Comparison of ENCODE assay signal across 10 cellular contexts in the genomic region with DNA sequence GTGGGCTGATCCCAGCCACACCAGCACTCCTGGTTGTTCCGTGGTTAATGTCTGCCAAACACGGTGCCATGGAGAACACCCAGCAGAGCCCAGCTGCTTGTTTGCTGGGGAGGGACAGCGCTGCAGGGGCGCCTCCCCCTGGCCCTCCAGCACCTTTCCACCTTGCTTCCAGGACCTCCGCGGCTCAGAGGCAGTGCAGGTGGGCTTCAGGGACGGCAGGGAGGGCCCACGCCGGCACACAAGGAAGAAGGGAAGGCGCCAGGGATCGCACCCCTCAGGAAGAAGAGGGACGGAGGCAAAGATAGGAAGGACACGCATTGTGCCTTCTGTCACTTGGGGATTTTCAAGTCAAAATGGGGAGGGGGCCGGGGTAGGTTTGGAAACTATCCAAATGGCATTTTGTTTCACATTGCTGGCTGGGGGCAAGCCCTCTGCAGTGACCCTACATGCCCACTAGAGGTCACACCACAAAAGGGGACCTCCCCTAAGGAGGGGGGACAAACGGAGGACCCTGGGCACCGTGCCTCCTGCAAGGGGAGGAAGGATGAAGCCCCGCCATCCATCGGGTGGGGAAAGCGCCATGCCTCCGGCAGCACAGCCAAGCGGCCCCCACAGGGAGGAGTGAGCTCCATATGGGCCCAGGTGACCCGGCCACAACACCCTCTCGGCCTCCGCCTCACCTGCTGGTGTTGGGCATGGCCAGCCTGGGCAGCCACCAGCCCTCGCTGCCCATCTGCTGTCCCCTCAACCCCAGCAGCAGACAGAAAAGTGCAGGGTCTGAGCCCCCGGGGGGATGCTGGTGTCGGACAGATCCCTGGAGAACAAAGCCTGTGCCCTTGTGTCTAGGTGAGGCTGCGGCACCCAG. TPM values are rescaled to one million over a fixed set of nuclear protein-coding genes. Genes with fewer than 3 reads are reported as not detected.
DNase-seq lines count a peak whose midpoint lies in the region; ATAC-seq, FAIRE-seq and TF ChIP-seq lines count a peak whose summit lies in the region.
"Had no signal": no experiment of that assay in that cellular context is flagged by ENCODE, and none has a peak within 500 bp of the region (broad histone marks: within the 10 kb centered on the region; RNA-seq: fewer than 3 reads in every experiment).

No MANE protein-coding gene starts in this region.

- H3K4me1 ChIP-seq in endothelial cell of umbilical vein (ENCODE audit: control insufficient read depth, extremely low read depth, insufficient read depth, low read length): no peaks in the 10 kb centered on the region
- peaks cover 0 to 4% of the 10 kb centered on the region in 2 donors for H3K4me1 ChIP-seq in naive thymus-derived CD4-positive, alpha-beta T cell (ENCODE audit: control insufficient read depth in 2 of 2, insufficient read depth in 2 of 2, low read length in 2 of 2)

- no peak overlapping the region for H2AFZ ChIP-seq in endothelial cell of umbilical vein (ENCODE audit: low read depth, low read length)

- H3K9ac ChIP-seq in endothelial cell of umbilical vein (replicated peaks; ENCODE audit: extremely low read depth, insufficient read depth, low read length): no peak overlapping the region

- DNase-seq in D341Med (ENCODE audit: low spot score) (peak; percentile 82), endothelial cell of umbilical vein (ENCODE audit: low read depth, low spot score) (peak; percentile 28), type B pancreatic cell (ENCODE audit: extremely low spot score, unreplicated experiment) (no peak), NCI-H2107 treated with DMSO at 0.1 percent for 48 hours (lab: John Stamatoyannopoulos, UW; ENCODE audit: unreplicated experiment) (no peak)
- DNase-seq in activated CD4-positive, alpha-beta T cell treated with anti-CD3 and anti-CD28 coated beads, Interleukin-2, amount 50 U/mL, for 1 hour: peak; percentile 45
- DNase-seq in naive thymus-derived CD4-positive, alpha-beta T cell: peak in 7 of 9 donors; percentile 30 to 49 (median 41)

- no peaks in the 10 kb centered on the region for H4K20me1 ChIP-seq in endothelial cell of umbilical vein (replicated peaks; ENCODE audit: control insufficient read depth, extremely low read depth, insufficient read depth, low read length)

- no peaks in the 10 kb centered on the region for H3K27me3 ChIP-seq in endothelial cell of umbilical vein (ENCODE audit: control insufficient read depth in 2 of 2, insufficient read depth in 2 of 2, low read length in 2 of 2)
- H3K27me3 ChIP-seq in naive thymus-derived CD4-positive, alpha-beta T cell (ENCODE audit: control insufficient read depth in 2 of 2, insufficient read depth in 2 of 2, low read length in 2 of 2): no peaks in the 10 kb centered on the region
- H3K27me3 ChIP-seq: SJSA1 had no signal

- no peaks in the 10 kb centered on the region for H3K36me3 ChIP-seq in endothelial cell of umbilical vein (ENCODE audit: control insufficient read depth in 2 of 2, extremely low read depth in 1 of 2, insufficient read depth in 2 of 2, low read length in 2 of 2)
- H3K36me3 ChIP-seq in naive thymus-derived CD4-positive, alpha-beta T cell (ENCODE audit: control insufficient read depth in 2 of 3, insufficient read depth in 3 of 3, low read length in 3 of 3): peaks cover 0 to 20% (median 0%) of the 10 kb centered on the region in 3 experiments

- no peaks in the 10 kb centered on the region for H3K9me1 ChIP-seq in endothelial cell of umbilical vein (replicated peaks; ENCODE audit: control insufficient read depth, extremely low read depth, insufficient read depth, low read length)

- TF ChIP-seq POLR2A in endothelial cell of umbilical vein (IDR thresholded peaks at IDR 0.05; ENCODE audit: low read depth, low read length): no peak

- H3K27me3 Mint-ChIP-seq in naive thymus-derived CD4-positive, alpha-beta T cell: no peaks in the 10 kb centered on the region
- no peaks in the 10 kb centered on the region for H3K27me3 Mint-ChIP-seq in type B pancreatic cell

- H3K4me1 Mint-ChIP-seq in naive thymus-derived CD4-positive, alpha-beta T cell: peaks cover 0 to 5% (median 4%) of the 10 kb centered on the region in 7 donors
- no peaks in the 10 kb centered on the region for H3K4me1 Mint-ChIP-seq in type B pancreatic cell (ENCODE audit: unreplicated experiment)

- peak; percentile 88 for ATAC-seq in naive thymus-derived CD4-positive, alpha-beta T cell
- ATAC-seq in HG02610 (IDR thresholded peaks at IDR 0.05; ENCODE audit: unreplicated experiment): no peak

- POLR2A ChIA-PET in endothelial cell of umbilical vein (lab: Charles Lee): no interaction called here
- POLR2A ChIA-PET in naive thymus-derived CD4-positive, alpha-beta T cell (lab: Charles Lee): interaction anchor here (0.6 kb wide), 2 partner anchors 135 to 452 kb away, joined by 3 read pairs; no protein-coding TSS in a partner anchor

- H3K4me3 ChIP-seq in endothelial cell of umbilical vein (replicated peaks in 1 of 3; ENCODE audit: insufficient read depth in 1 of 3, low read depth in 1 of 3, low read length in 3 of 3): no peak overlapping the region
- no peak overlapping the region for H3K4me3 ChIP-seq in naive thymus-derived CD4-positive, alpha-beta T cell (ENCODE audit: low read length)
- H3K4me3 ChIP-seq: SJSA1, skin epidermis had no signal

- intact Hi-C loops in endothelial cell of umbilical vein (cut with micrococcal nuclease): loop anchor here (1.0 kb wide), 2 partner anchors 59 to 70 kb away; partner anchors contain the start of gene FBXO31
- intact Hi-C loops in naive thymus-derived CD4-positive, alpha-beta T cell (cut with micrococcal nuclease): loop anchor here in 1 of 2 donors (1.0 to 2.0 kb wide), 4 partner anchors 21 to 444 kb away; no protein-coding TSS in a partner anchor

- no peaks in the 10 kb centered on the region for H3K9me3 Mint-ChIP-seq in naive thymus-derived CD4-positive, alpha-beta T cell
- no peaks in the 10 kb centered on the region for H3K9me3 Mint-ChIP-seq in type B pancreatic cell

- H3K4me2 ChIP-seq in endothelial cell of umbilical vein (ENCODE audit: insufficient read depth, low read length): no peak overlapping the region

- no peak for TF ChIP-seq EP300 in Ishikawa (IDR thresholded peaks at IDR 0.05; ENCODE audit: borderline replicate concordance)

- no peaks in the 10 kb centered on the region for H3K9me3 ChIP-seq in endothelial cell of umbilical vein (replicated peaks; ENCODE audit: control insufficient read depth, insufficient read depth, low read length)
- no peaks in the 10 kb centered on the region for H3K9me3 ChIP-seq in naive thymus-derived CD4-positive, alpha-beta T cell (ENCODE audit: control insufficient read depth in 2 of 3, low read length in 3 of 3)
- H3K9me3 ChIP-seq: SJSA1 had no signal

- H3K4me3 Mint-ChIP-seq in naive thymus-derived CD4-positive, alpha-beta T cell: no peak overlapping the region
- H3K4me3 Mint-ChIP-seq in type B pancreatic cell: no peak overlapping the region

- H3K36me3 Mint-ChIP-seq in naive thymus-derived CD4-positive, alpha-beta T cell: no peaks in the 10 kb centered on the region
- no peaks in the 10 kb centered on the region for H3K36me3 Mint-ChIP-seq in type B pancreatic cell

- H3K27ac Mint-ChIP-seq in naive thymus-derived CD4-positive, alpha-beta T cell: peak overlapping the region in 3 of 9 donors; percentile 32 to 59 (median 39)
- H3K27ac Mint-ChIP-seq in type B pancreatic cell: no peak overlapping the region

- no peak overlapping the region for H3K27ac ChIP-seq in endothelial cell of umbilical vein (ENCODE audit: insufficient read depth, low read depth, low read length)
- H3K27ac ChIP-seq in naive thymus-derived CD4-positive, alpha-beta T cell (ENCODE audit: low read depth, low read length): peak overlapping the region; percentile 20
- H3K27ac ChIP-seq: SJSA1 had no signal

- dilution Hi-C loops in endothelial cell of umbilical vein (cut with MboI; ENCODE audit: extremely low pct_ligation_motif_present, low sequenced_read_pairs): no loop called here

- peak; percentile 57 for TF ChIP-seq RAD21 in Ishikawa (IDR thresholded peaks at IDR 0.05; ENCODE audit: low read depth)

- CTCF ChIA-PET in endothelial cell of umbilical vein (lab: Charles Lee): interaction anchor here (0.6 to 3.3 kb wide), 4 partner anchors 15 to 725 kb away, joined by 3 to 21 read pairs (median 6); partner anchors contain the start of gene FBXO31
- CTCF ChIA-PET in naive thymus-derived CD4-positive, alpha-beta T cell (lab: Charles Lee): interaction anchor here (0.6 to 1.8 kb wide), 6 partner anchors 7 to 487 kb away, joined by 3 to 6 read pairs (median 4); no protein-coding TSS in a partner anchor

- TF ChIP-seq CTCF in endothelial cell of umbilical vein (IDR thresholded peaks at IDR 0.05; ENCODE audit: extremely low read depth in 1 of 2, insufficient read depth in 1 of 2, low read depth in 1 of 2, low read length in 2 of 2) (peak; percentile 63 to 87), type B pancreatic cell (conservative IDR thresholded peaks at IDR 0.05) (peak; percentile 87)

- no peak for FAIRE-seq in endothelial cell of umbilical vein (lab: Jason Lieb, UNC)

- BruUV-seq in endothelial cell of umbilical vein (replicated peaks; lab: Mats Ljungman, UMichigan): no TSS peak

- no peaks in the 10 kb centered on the region for H3K79me2 ChIP-seq in endothelial cell of umbilical vein (ENCODE audit: control insufficient read depth, insufficient read depth, low read length)

RNA-seq across cellular contexts. Expression of gene C16orf95, which starts 7.5 kb away (rescaled TPM):
- total RNA-seq in endothelial cell of umbilical vein: 4.8 and 6.6 TPM in 2 replicates
- 4.0 and 6.1 TPM in 2 replicates for polyA plus RNA-seq in endothelial cell of umbilical vein
- polyA plus RNA-seq in endothelial cell of umbilical vein (2011; cell fraction: cytosol; rRNA removed): 3.0 and 3.3 TPM in 2 replicates
- polyA plus RNA-seq in endothelial cell of umbilical vein (2011; cell fraction: nucleus; rRNA removed): 2.1 and 2.8 TPM in 2 replicates
- 2.3 and 7.3 TPM in 2 replicates for polyA plus RNA-seq in endothelial cell of umbilical vein (2012)
- 2.3 and 2.4 TPM in 2 replicates for polyA minus RNA-seq in endothelial cell of umbilical vein
- 2.4 TPM for polyA minus RNA-seq in endothelial cell of umbilical vein (2011; cell fraction: cytosol; rRNA and poly(A)+ RNA removed)
- 0.43 and 1.2 TPM in 2 replicates for polyA minus RNA-seq in endothelial cell of umbilical vein (2011; cell fraction: nucleus; rRNA and poly(A)+ RNA removed)
- 1 to 10 TPM; 1.3 to 8.6 (median 2.6) TPM for total RNA-seq in naive thymus-derived CD4-positive, alpha-beta T cell
- 1 to 10 TPM; 3.6 to 5.3 TPM for polyA plus RNA-seq in naive thymus-derived CD4-positive, alpha-beta T cell
- total RNA-seq in type B pancreatic cell (ENCODE audit: low replicate concordance): 3.0 and 6.3 TPM in 2 replicates

RNA-seq across cellular contexts. Expression of gene FBXO31, which starts 58.9 kb away (rescaled TPM):
- total RNA-seq in endothelial cell of umbilical vein: 28.7 and 31.8 TPM in 2 replicates
- polyA plus RNA-seq in endothelial cell of umbilical vein: 17.1 and 19.1 TPM in 2 replicates
- polyA plus RNA-seq in endothelial cell of umbilical vein (2011; cell fraction: cytosol; rRNA removed): 7.9 and 9.7 TPM in 2 replicates
- polyA plus RNA-seq in endothelial cell of umbilical vein (2011; cell fraction: nucleus; rRNA removed): 53.6 and 60.9 TPM in 2 replicates
- polyA plus RNA-seq in endothelial cell of umbilical vein (2012): 13.5 and 18.7 TPM in 2 replicates
- polyA minus RNA-seq in endothelial cell of umbilical vein: 21.7 and 24.5 TPM in 2 replicates
- 15.0 TPM for polyA minus RNA-seq in endothelial cell of umbilical vein (2011; cell fraction: cytosol; rRNA and poly(A)+ RNA removed)
- 19.8 and 25.0 TPM in 2 replicates for polyA minus RNA-seq in endothelial cell of umbilical vein (2011; cell fraction: nucleus; rRNA and poly(A)+ RNA removed)
- total RNA-seq in naive thymus-derived CD4-positive, alpha-beta T cell: 10 to 100 TPM; 26.6 to 41.9 (median 39.3) TPM
- 10 to 100 TPM; 16.8 to 30.8 TPM for polyA plus RNA-seq in naive thymus-derived CD4-positive, alpha-beta T cell
- 26.5 and 35.1 TPM in 2 replicates for total RNA-seq in type B pancreatic cell (ENCODE audit: low replicate concordance)

Comparison
In these comparisons a context has a peak if more than half of its experiments do, and no peak if none do; other contexts are left out.
1. DNase-seq: peak in D341Med (single experiment), activated CD4-positive, alpha-beta T cell treated with anti-CD3 and anti-CD28 coated beads, Interleukin-2, amount 50 U/mL, for 1 hour (single experiment), endothelial cell of umbilical vein (single experiment) and naive thymus-derived CD4-positive, alpha-beta T cell (7 of 9); none in type B pancreatic cell (single experiment) and NCI-H2107 treated with DMSO at 0.1 percent for 48 hours (single experiment).